ENCODE assay signal across 8 cellular contexts in the genomic region with DNA sequence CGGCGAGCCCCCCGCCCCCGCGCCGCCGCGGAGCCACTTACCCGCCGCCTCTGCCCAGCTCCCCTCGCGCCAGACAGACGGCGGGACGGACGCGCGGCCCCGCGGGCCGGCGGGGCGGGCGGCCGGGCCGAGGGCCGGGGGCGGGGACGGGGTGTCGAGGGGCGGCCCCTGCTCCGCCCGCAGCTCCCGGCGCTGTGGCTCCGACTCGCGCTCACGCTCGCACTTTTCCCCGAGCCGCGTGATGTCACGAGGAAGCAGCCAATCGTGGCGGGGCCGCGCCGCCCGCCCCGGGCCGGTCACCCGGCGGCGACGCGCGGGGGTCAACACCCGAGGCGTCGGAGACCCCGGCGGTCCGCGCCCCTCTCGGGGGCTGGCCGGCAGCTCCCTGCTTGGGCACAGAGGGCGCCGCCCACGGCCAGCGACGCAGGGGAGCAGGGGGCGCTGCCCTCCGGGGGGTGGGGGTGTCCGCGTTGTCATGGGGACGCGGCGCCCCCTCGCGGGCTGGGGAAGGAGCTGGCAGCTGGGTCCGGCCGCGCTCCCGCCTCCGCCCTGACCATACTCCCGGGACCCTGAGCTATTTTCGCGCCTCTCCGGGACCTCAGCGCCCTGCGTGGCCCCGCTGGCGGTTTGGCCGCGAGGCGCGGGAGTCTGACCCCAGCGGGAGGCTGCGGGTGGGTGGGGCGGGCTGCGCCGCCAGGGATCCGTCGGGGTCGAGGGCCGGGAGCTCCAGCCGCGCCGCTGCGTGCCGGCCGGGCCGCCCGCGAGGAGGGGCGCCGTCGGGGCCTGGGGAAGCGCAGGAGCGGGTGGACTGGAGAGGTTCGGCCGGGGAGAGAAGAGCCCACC. TPM values are rescaled to one million over a fixed set of nuclear protein-coding genes. Genes with fewer than 3 reads are reported as not detected.
A peak's percentile ranks its signal among the peaks of the same experiment; 100 is the strongest.
DNase-seq lines count a peak whose midpoint lies in the region; ATAC-seq and TF ChIP-seq lines count a peak whose summit lies in the region.

A gene (minus strand): TSS at position 199 of the 843 bp plus-strand sequence. CDS start 5,219 bp downstream, outside the sequence.

- peaks cover 27% of the 10 kb centered on the region for H3K4me1 ChIP-seq in mesodermal cell (ENCODE audit: control insufficient read depth, insufficient read depth, low read length, poor library complexity, severe bottlenecking)
- peaks cover 0 to 45% (median 31%) of the 10 kb centered on the region in 3 donors for H3K4me1 ChIP-seq in gastroesophageal sphincter

- peak within 1 kb of the TSS; percentile 51 for H3K4me3 ChIP-seq in H7 (ENCODE audit: insufficient read depth, low read depth, low read length)
- peak within 1 kb of the TSS; percentile 47 for H3K4me3 ChIP-seq in mesodermal cell (ENCODE audit: extremely low read depth, insufficient read depth, low read length, poor library complexity, severe bottlenecking)
- H3K4me3 ChIP-seq in gastroesophageal sphincter: peak within 1 kb of the TSS in 1 of 2 donors; percentile 42

- H3K9me3 ChIP-seq in mesodermal cell (ENCODE audit: control insufficient read depth, low read length) (no peaks in the 10 kb centered on the region), gastroesophageal sphincter (no peaks in the 10 kb centered on the region)

- H3K27ac ChIP-seq in caudate nucleus (ENCODE audit: low read depth, low read length): peak within 1 kb of the TSS; percentile 36
- H3K27ac ChIP-seq in mesodermal cell (ENCODE audit: low read depth, low read length, severe bottlenecking): no peak within 1 kb of the TSS
- no peak within 1 kb of the TSS for H3K27ac ChIP-seq in gastroesophageal sphincter

- TF ChIP-seq CTCF in gastroesophageal sphincter (IDR thresholded peaks at IDR 0.05): peak in 1 of 4 experiments; percentile 24

- TF ChIP-seq POLR2A in gastroesophageal sphincter (IDR thresholded peaks at IDR 0.05): no peak

- peaks cover 49% of the 10 kb centered on the region for H3K27me3 ChIP-seq in H7 (ENCODE audit: control insufficient read depth, insufficient read depth, low read length)
- H3K27me3 ChIP-seq in gastroesophageal sphincter: peaks cover 65% of the 10 kb centered on the region

- DNase-seq in DMS153 treated with DMSO at 0.1 percent for 48 hours (lab: John Stamatoyannopoulos, UW; ENCODE audit: unreplicated experiment): peak; percentile 47
- DNase-seq in H7: peak; percentile 96
- DNase-seq in NCI-H748 treated with DMSO at 0.1 percent for 48 hours (lab: John Stamatoyannopoulos, UW): peak; percentile 57
- peak in 25 of 61 donors; percentile 19 to 70 (median 39) for DNase-seq in caudate nucleus (lab: John Stamatoyannopoulos, UW)

- no peak for ATAC-seq in HG03139 (IDR thresholded peaks at IDR 0.05; ENCODE audit: unreplicated experiment)
- ATAC-seq in GM19035 (IDR thresholded peaks at IDR 0.05; ENCODE audit: unreplicated experiment): no peak
- ATAC-seq in gastroesophageal sphincter: no peak

- 0 to 1% methylated on average over 50 to 89 of the region's 123 CpGs for WGBS in mesodermal cell (ENCODE audit: insufficient coverage in 2 of 2), 2 experiments
- WGBS in gastroesophageal sphincter (ENCODE audit: low coverage in 1 of 2), 2 donors: no CpG with 5 or more reads among the region's 123 CpGs

- H3K36me3 ChIP-seq in H7 (replicated peaks; ENCODE audit: control insufficient read depth, insufficient read depth, low read length) (peaks cover 2% of the 10 kb centered on the region; the same call in 1 of the 2 replicates), mesodermal cell (ENCODE audit: control insufficient read depth, insufficient read depth, low read length) (peaks cover 2% of the 10 kb centered on the region), gastroesophageal sphincter (peaks cover 0 to 11% of the 10 kb centered on the region in 2 donors)

- no peak for TF ChIP-seq EP300 in gastroesophageal sphincter (IDR thresholded peaks at IDR 0.05)

RNA-seq across cellular contexts. Expression of the gene that starts here (rescaled TPM):
- 0.14 TPM in 1 of 2 replicates, not detected in the other for total RNA-seq in H7 (2014; rRNA removed; shearing (Covaris generic))
- not detected for polyA plus RNA-seq in mesodermal cell (2013, experiment 1 of 2)
- polyA plus RNA-seq in mesodermal cell (2013, experiment 2 of 2): 0.56 TPM
- total RNA-seq in gastroesophageal sphincter: 1 to 10 TPM in 1 of 4 donors, under 1 TPM in 2, not detected in 1; 0.27 to 1.3 (median 0.69) TPM

Comparison
In these comparisons a context has a peak if more than half of its experiments do, and no peak if none do; other contexts are left out.
1. Peak in DNase-seq and H3K4me3 ChIP-seq in H7; RNA of the gene not detected or under 1 TPM.